In the genomic region with DNA sequence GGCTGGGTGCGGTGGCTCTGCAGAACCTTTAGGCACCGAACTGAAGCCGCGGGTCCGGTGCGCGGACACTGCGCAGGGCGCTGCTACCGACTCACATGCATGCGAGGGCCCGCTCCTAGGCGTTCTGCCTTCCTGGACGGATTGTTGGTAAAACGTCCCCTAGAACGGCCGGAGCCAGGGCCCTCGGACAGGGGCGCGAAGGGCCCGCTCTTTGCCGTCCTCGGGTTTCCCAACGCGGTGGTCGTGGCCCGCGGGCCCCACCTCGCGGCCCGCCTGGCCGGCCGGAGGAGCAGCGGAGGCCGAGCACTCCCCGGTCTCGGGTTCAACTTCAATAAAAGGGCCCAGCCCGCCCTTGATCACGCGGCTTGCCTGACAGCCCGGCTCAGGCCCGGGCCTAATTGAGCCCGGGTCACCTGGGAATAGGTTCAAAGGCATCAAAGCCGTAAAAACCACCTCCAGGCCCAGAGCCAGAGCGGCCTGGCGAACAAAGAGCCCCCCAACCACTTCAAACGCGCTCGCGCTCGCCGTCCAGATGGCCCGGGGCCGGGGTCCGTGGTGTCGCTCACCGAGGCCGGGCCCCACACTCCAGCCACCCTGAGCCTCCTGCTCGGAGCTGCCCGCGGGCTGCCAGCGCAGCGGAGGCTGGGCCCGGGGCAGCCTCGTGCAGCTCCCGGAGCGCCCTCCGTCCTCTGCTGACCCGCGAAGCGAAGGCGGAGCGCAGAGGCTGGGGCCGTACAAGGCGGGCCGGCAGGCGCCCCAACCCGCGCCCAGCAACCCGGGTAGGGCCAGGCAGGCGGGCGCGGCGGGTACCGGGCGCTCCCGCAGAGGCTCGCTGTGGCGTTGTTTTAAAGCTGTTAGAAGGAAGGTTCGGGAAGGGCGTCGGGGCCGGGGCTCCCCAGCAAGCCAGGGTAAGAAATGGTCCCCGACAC, we compare ENCODE assay signal across 11 cellular contexts. TPM values are rescaled to one million over a fixed set of nuclear protein-coding genes. Genes with fewer than 3 reads are reported as not detected.
DNase-seq lines count a peak whose midpoint lies in the region; ATAC-seq, FAIRE-seq and TF ChIP-seq lines count a peak whose summit lies in the region.
"Had no signal": no experiment of that assay in that cellular context is flagged by ENCODE, and none has a peak within 500 bp of the region (broad histone marks: within the 10 kb centered on the region; RNA-seq: fewer than 3 reads in every experiment).

No MANE protein-coding gene starts in this region.

- intact Hi-C loops in left cardiac atrium (cut with DNase I): no loop called here

- peaks cover 25% of the 10 kb centered on the region for H4K20me1 ChIP-seq in astrocyte (ENCODE audit: insufficient read depth, low read length)

- no peaks in the 10 kb centered on the region for H3K4me1 Mint-ChIP-seq in astrocyte (ENCODE audit: low read depth, unreplicated experiment)

- H3K27me3 ChIP-seq in astrocyte (ENCODE audit: insufficient read depth, low read length): peaks cover 3% of the 10 kb centered on the region

- H3K4me3 ChIP-seq in astrocyte (ENCODE audit: insufficient read depth, low read depth, low read length): peak overlapping the region; percentile 93

- ATAC-seq in left cardiac atrium (peak; percentile 75 to 87), omental fat pad (ENCODE audit: low FRiP score) (peak; percentile 55)
- ATAC-seq: CD8-positive, alpha-beta T cell had no signal

- H3K4me3 Mint-ChIP-seq in astrocyte (ENCODE audit: unreplicated experiment): no peak overlapping the region
- H3K4me3 Mint-ChIP-seq: CD8-positive, alpha-beta T cell; T-helper 1 cell treated with Interleukin-12 subunit alpha and Interleukin-12 subunit beta and Interleukin-4 antibody, amounts not matched to agents 30 μg/mL and 1 μg/mL, for 36 hours had no signal

- H3K9me3 ChIP-seq in astrocyte (ENCODE audit: insufficient read depth, low read depth, low read length): no peaks in the 10 kb centered on the region

- peaks cover 51% of the 10 kb centered on the region for H3K27me3 Mint-ChIP-seq in astrocyte (ENCODE audit: low read depth, unreplicated experiment)

- H3K4me1 ChIP-seq in astrocyte (ENCODE audit: insufficient read depth, low read length): peaks cover 14% of the 10 kb centered on the region

- H3K9ac ChIP-seq in astrocyte (ENCODE audit: low read length): peak overlapping the region; percentile 83

- in situ Hi-C loops in ACHN (cut with HindIII; ENCODE audit: low pct_ligation_motif_present, low pct_unique_long_range_greater_than_20kb, low sequenced_read_pairs): no loop called here

- H3K79me2 ChIP-seq in astrocyte (ENCODE audit: insufficient read depth, low read length): peaks cover 47% of the 10 kb centered on the region

- H3K27ac Mint-ChIP-seq in astrocyte (ENCODE audit: unreplicated experiment): no peak overlapping the region
- H3K27ac Mint-ChIP-seq: activated naive CD8-positive, alpha-beta T cell; CD8-positive, alpha-beta T cell; T-helper 1 cell treated with Interleukin-12 subunit alpha and Interleukin-12 subunit beta and Interleukin-4 antibody, amounts not matched to agents 30 μg/mL and 1 μg/mL, for 36 hours had no signal

- H3K4me2 ChIP-seq in astrocyte (ENCODE audit: low read length): peak overlapping the region; percentile 97

- H3K9me3 Mint-ChIP-seq in astrocyte (ENCODE audit: unreplicated experiment): peaks cover 2% of the 10 kb centered on the region
- H3K9me3 Mint-ChIP-seq: CD8-positive, alpha-beta T cell; T-helper 1 cell treated with Interleukin-12 subunit alpha and Interleukin-12 subunit beta and Interleukin-4 antibody, amounts not matched to agents 30 μg/mL and 1 μg/mL, for 36 hours had no signal

- H3K36me3 Mint-ChIP-seq in astrocyte (ENCODE audit: low read depth, unreplicated experiment): no peaks in the 10 kb centered on the region
- H3K36me3 Mint-ChIP-seq: activated naive CD8-positive, alpha-beta T cell; CD8-positive, alpha-beta T cell had no signal

- peaks cover 2% of the 10 kb centered on the region for H3K36me3 ChIP-seq in astrocyte (ENCODE audit: insufficient read depth, low read length)

- H2AFZ ChIP-seq in astrocyte (ENCODE audit: low read depth, low read length): peak overlapping the region; percentile 76

- peak overlapping the region; percentile 74 for H3K27ac ChIP-seq in astrocyte (ENCODE audit: low read depth, low read length)

- no peak for FAIRE-seq in astrocyte (lab: Jason Lieb, UNC)

- TF ChIP-seq CTCF in astrocyte (IDR thresholded peaks at IDR 0.05; ENCODE audit: insufficient read depth, low read depth, low read length) (no peak), omental fat pad (IDR thresholded peaks at IDR 0.05) (no peak)

- DNase-seq in ACHN: peak; percentile 31
- peak; percentile 35 for DNase-seq in astrocyte (ENCODE audit: low read depth)
- DNase-seq in left cardiac atrium: no peak
- DNase-seq in omental fat pad (ENCODE audit: low spot score): no peak
- no peak for DNase-seq in NCI-H146 treated with DMSO at 0.1 percent for 48 hours (lab: John Stamatoyannopoulos, UW; ENCODE audit: unreplicated experiment)
- no peak for DNase-seq in NCI-H2107 treated with DMSO at 0.1 percent for 48 hours (lab: John Stamatoyannopoulos, UW; ENCODE audit: unreplicated experiment)
- no peak for DNase-seq in SW 1271 (lab: John Stamatoyannopoulos, UW)
- no peak for DNase-seq in NCI-H82 (lab: John Stamatoyannopoulos, UW)
- DNase-seq: CD8-positive, alpha-beta T cell had no signal

RNA-seq across cellular contexts. Expression of a gene that starts 1.1 kb away (rescaled TPM):
- 2.5 and 3.2 TPM in 2 replicates for total RNA-seq in astrocyte
- total RNA-seq in left cardiac atrium: 1 to 10 TPM; 7.6 to 8.3 TPM
- total RNA-seq in omental fat pad: 100 to 1,000 TPM in 2 of 4 donors, 10 to 100 TPM in 2; 90.8 to 141 (median 116) TPM
- total RNA-seq: CD8-positive, alpha-beta T cell had no signal

Comparison
In these comparisons a context has a peak if more than half of its experiments do, and no peak if none do; other contexts are left out.
1. DNase-seq: peak in ACHN (single experiment) and astrocyte (single experiment); none in left cardiac atrium (single experiment), omental fat pad (single experiment), NCI-H146 treated with DMSO at 0.1 percent for 48 hours (single experiment), NCI-H2107 treated with DMSO at 0.1 percent for 48 hours (single experiment), SW 1271 (0 of 2) and NCI-H82 (single experiment).
2. RNA of a gene that starts 1.1 kb away (total RNA-seq): 90.8 to 141 TPM in omental fat pad; 7.6 to 8.3 TPM in left cardiac atrium and 2.5 to 3.2 TPM in astrocyte; every median in the first group is over 4 times any median in the second.